Comparison of ENCODE assay signal across 1 cellular context in genomic region chr1:184974086-184974836, GRCh38.
A peak's percentile ranks its signal among the peaks of the same experiment; 100 is the strongest.
TF ChIP-seq lines count a peak whose summit lies in the region.

TSS of gene NIBAN1 (minus strand) at chr1:184974508. CDS start at chr1:184974356, 152 bp downstream.

TF ChIP-seq in H1, 55 proteins besides CTCF, POLR2A, EP300 and RAD21 (continued from another document):
- no peak for TF ChIP-seq SIRT6 (IDR thresholded peaks at IDR 0.05; ENCODE audit: low read length)
- TF ChIP-seq USF2 (IDR thresholded peaks at IDR 0.05; ENCODE audit: low read length): no peak
- TF ChIP-seq CEBPB (IDR thresholded peaks at IDR 0.05; ENCODE audit: low read depth, low read length): no peak
- TF ChIP-seq NANOG (IDR thresholded peaks at IDR 0.05; ENCODE audit: insufficient read depth, low read depth, low read length, poor library complexity, severe bottlenecking): no peak
- TF ChIP-seq SP1 (IDR thresholded peaks at IDR 0.05; ENCODE audit: low read depth, low read length): no peak
- TF ChIP-seq BRCA1 (IDR thresholded peaks at IDR 0.05; ENCODE audit: low read depth, low read length): no peak
- TF ChIP-seq CHD2 (IDR thresholded peaks at IDR 0.05; ENCODE audit: low read length): no peak
- TF ChIP-seq TAF1 (IDR thresholded peaks at IDR 0.05; ENCODE audit: low read depth, low read length): peak; percentile 87
- TF ChIP-seq CHD1 (IDR thresholded peaks at IDR 0.05; ENCODE audit: low read depth, low read length): no peak
- no peak for TF ChIP-seq JUND (IDR thresholded peaks at IDR 0.05; ENCODE audit: low read length)
- no peak for TF ChIP-seq RNF2 (IDR thresholded peaks at IDR 0.05; ENCODE audit: borderline replicate concordance, low read depth, low read length, missing control alignments, poor library complexity, severe bottlenecking)
- TF ChIP-seq E2F6 (IDR thresholded peaks at IDR 0.05): peak; percentile 95
- TF ChIP-seq POU5F1 (IDR thresholded peaks at IDR 0.05; ENCODE audit: low read depth, low read length): no peak
- TF ChIP-seq TCF12 (IDR thresholded peaks at IDR 0.05; ENCODE audit: low read depth, low read length): 0 out of 2 replicates have a peak, but pooled peaks have one; percentile 7
- no peak for TF ChIP-seq ZNF274 (IDR thresholded peaks at IDR 0.05; ENCODE audit: borderline replicate concordance, extremely low read depth, low read length)
- no peak for TF ChIP-seq CHD7 (IDR thresholded peaks at IDR 0.05; ENCODE audit: insufficient replicate concordance, low read length)
- 0 out of 2 replicates have a peak, but pooled peaks have one; percentile 31 for TF ChIP-seq ATF3 (IDR thresholded peaks at IDR 0.05; ENCODE audit: insufficient read depth, low read depth, low read length)
- TF ChIP-seq CBX8 (IDR thresholded peaks at IDR 0.05; ENCODE audit: borderline replicate concordance, low read depth, low read length): no peak
- no peak for TF ChIP-seq ATF2 (IDR thresholded peaks at IDR 0.05; ENCODE audit: low read length)
- peak in 1 of 2 experiments; percentile 47; a peak in 1 of 4 replicates for TF ChIP-seq HDAC2 (IDR thresholded peaks at IDR 0.05; ENCODE audit: borderline replicate concordance in 1 of 2, low read depth in 2 of 2, low read length in 2 of 2)
- peak; percentile 45 for TF ChIP-seq POLR2AphosphoS5 (IDR thresholded peaks at IDR 0.05; ENCODE audit: low read depth, low read length)
- no peak for TF ChIP-seq RFX5 (IDR thresholded peaks at IDR 0.05; ENCODE audit: borderline replicate concordance, low read depth, low read length)
- TF ChIP-seq SIN3A (conservative IDR thresholded peaks at IDR 0.05 in 1 of 2, IDR thresholded peaks at IDR 0.05 in 1 of 2; ENCODE audit: low read depth in 1 of 2, low read length in 2 of 2): no peak
- TF ChIP-seq JUN (IDR thresholded peaks at IDR 0.05; ENCODE audit: low read depth, low read length): no peak
- TF ChIP-seq HDAC6 (IDR thresholded peaks at IDR 0.05; ENCODE audit: low read depth, low read length): no peak
- TF ChIP-seq EGR1 (IDR thresholded peaks at IDR 0.05; ENCODE audit: borderline replicate concordance, low read depth, low read length): no peak
- TF ChIP-seq SRF (IDR thresholded peaks at IDR 0.05; ENCODE audit: low read depth, low read length): 0 out of 2 replicates have a peak, but pooled peaks have one; percentile 23
- TF ChIP-seq KDM5A (IDR thresholded peaks at IDR 0.05; ENCODE audit: low read length): no peak
- TF ChIP-seq PHF8 (conservative IDR thresholded peaks at IDR 0.05; ENCODE audit: low read depth, low read length): no peak; the same call in 1 of the 2 replicates
- TF ChIP-seq KDM4A (IDR thresholded peaks at IDR 0.05; ENCODE audit: low read depth, low read length, severe bottlenecking): peak; percentile 79
- TF ChIP-seq MAX (IDR thresholded peaks at IDR 0.05): peak; percentile 80
